Comparison of ENCODE assay signal across 20 cellular contexts in the genomic region with DNA sequence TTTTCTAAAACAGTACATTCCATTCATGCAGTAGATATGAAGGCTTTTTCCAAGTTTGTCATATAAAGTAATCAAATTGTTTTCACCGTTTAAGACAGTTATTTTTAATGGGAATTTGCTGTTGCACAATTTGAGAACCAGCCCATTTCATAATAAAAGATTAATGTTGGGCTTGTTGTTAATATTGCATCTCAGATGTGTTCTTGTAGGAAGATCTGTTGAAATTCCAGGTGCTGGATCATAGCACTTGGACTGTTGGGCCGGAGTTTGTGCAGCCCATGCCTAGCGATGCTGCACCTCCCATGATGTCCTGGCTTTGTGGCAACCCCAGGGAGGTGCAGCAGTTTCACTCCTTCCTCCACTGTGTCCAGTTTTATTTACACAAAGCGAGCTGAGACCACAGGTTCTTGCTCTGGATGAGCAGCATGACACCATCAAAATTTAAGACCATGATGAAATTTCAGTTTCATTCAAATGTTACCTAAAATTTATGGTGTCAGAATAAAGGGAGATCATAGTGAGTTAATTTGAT. TPM values are rescaled to one million over a fixed set of nuclear protein-coding genes. Genes with fewer than 3 reads are reported as not detected.
DNase-seq lines count a peak whose midpoint lies in the region; ATAC-seq and TF ChIP-seq lines count a peak whose summit lies in the region.
"Had no signal": no experiment of that assay in that cellular context is flagged by ENCODE, and none has a peak within 500 bp of the region (broad histone marks: within the 10 kb centered on the region; RNA-seq: fewer than 3 reads in every experiment).

No MANE protein-coding gene starts in this region.

- ATAC-seq in T-helper 17 cell (no peak), gastroesophageal sphincter (peak; percentile 74), left cardiac atrium (no peak), GM18502 (IDR thresholded peaks at IDR 0.05; ENCODE audit: poor library complexity, unreplicated experiment) (no peak)
- ATAC-seq in activated naive CD8-positive, alpha-beta T cell treated with anti-CD3 and anti-CD28 coated beads, Interleukin-2, amount 50 U/mL, for 24 hours, result no peak
- ATAC-seq: mucosa of descending colon; natural killer cell treated with Interleukin-12 subunit alpha and Interleukin-12 subunit beta and Interleukin-15 and Interleukin-18, amount 100 ng/mL, for 72 hours had no signal

- no peak overlapping the region for H3K4me3 ChIP-seq in gastroesophageal sphincter
- H3K4me3 ChIP-seq: GM23248, lung, mucosa of descending colon, Peyer's patch had no signal

- TF ChIP-seq POLR2A in gastroesophageal sphincter (IDR thresholded peaks at IDR 0.05), result no peak

- H3K9me3 Mint-ChIP-seq in activated naive CD8-positive, alpha-beta T cell treated with anti-CD3 and anti-CD28 coated beads, Interleukin-2, amount 50 U/mL, for 24 hours, result no peaks in the 10 kb centered on the region
- H3K9me3 Mint-ChIP-seq: natural killer cell treated with Interleukin-12 subunit alpha and Interleukin-12 subunit beta and Interleukin-15 and Interleukin-18, amount 100 ng/mL, for 72 hours had no signal

- no peaks in the 10 kb centered on the region for H3K27me3 ChIP-seq in gastroesophageal sphincter
- H3K27me3 ChIP-seq: Peyer's patch had no signal

- H3K4me1 Mint-ChIP-seq in T-helper 17 cell, result peaks cover 3% of the 10 kb centered on the region
- peaks cover 16% of the 10 kb centered on the region for H3K4me1 Mint-ChIP-seq in activated naive CD8-positive, alpha-beta T cell treated with anti-CD3 and anti-CD28 coated beads, Interleukin-2, amount 50 U/mL, for 24 hours

- no peak overlapping the region for H3K4me3 Mint-ChIP-seq in T-helper 17 cell
- no peak overlapping the region for H3K4me3 Mint-ChIP-seq in activated naive CD8-positive, alpha-beta T cell treated with anti-CD3 and anti-CD28 coated beads, Interleukin-2, amount 50 U/mL, for 24 hours
- H3K4me3 Mint-ChIP-seq: natural killer cell treated with Interleukin-12 subunit alpha and Interleukin-12 subunit beta and Interleukin-15 and Interleukin-18, amount 100 ng/mL, for 72 hours had no signal

- no peak for TF ChIP-seq CTCF in gastroesophageal sphincter (IDR thresholded peaks at IDR 0.05)

- peaks cover 6% of the 10 kb centered on the region for H3K36me3 Mint-ChIP-seq in T-helper 17 cell (ENCODE audit: low read depth)
- peaks cover 19% of the 10 kb centered on the region for H3K36me3 Mint-ChIP-seq in activated naive CD8-positive, alpha-beta T cell treated with anti-CD3 and anti-CD28 coated beads, Interleukin-2, amount 50 U/mL, for 24 hours (ENCODE audit: low read depth)

- peak overlapping the region in 3 of 4 donors; percentile 5 to 50 (median 32) for H3K27ac ChIP-seq in gastroesophageal sphincter
- H3K27ac ChIP-seq: GM23248, Peyer's patch had no signal

- peaks cover 0 to 24% (median 0%) of the 10 kb centered on the region in 3 donors for H3K4me1 ChIP-seq in gastroesophageal sphincter
- H3K4me1 ChIP-seq: Peyer's patch had no signal

- DNase-seq in T-helper 17 cell (no peak), left cardiac atrium (no peak)
- no peak for DNase-seq in activated naive CD8-positive, alpha-beta T cell treated with anti-CD3 and anti-CD28 coated beads, Interleukin-2, amount 50 U/mL, for 24 hours
- DNase-seq: activated CD4-positive, alpha-beta T cell treated with anti-CD3 and anti-CD28 coated beads for 1 hour; activated effector memory CD4-positive, alpha-beta T cell treated with anti-CD3 and anti-CD28 coated beads, Interleukin-2, amount 50 U/mL, for 16 hours; DMS 273 treated with DMSO at 0.1 percent for 48 hours; GM23248; mucosa of descending colon; NCI-H446; NCI-H748 treated with DMSO at 0.1 percent for 48 hours; Peyer's patch; SHP77; stimulated activated CD4-positive, alpha-beta T cell treated with anti-CD3 and anti-CD28 coated beads, Interleukin-4, amount 100 ng/mL, for 24 hours; substantia nigra; trophoblast cell had no signal

- intact Hi-C loops in left cardiac atrium (cut with DNase I), result no loop called here

- WGBS in gastroesophageal sphincter (ENCODE audit: low coverage in 1 of 2), 2 donors, result 43 to 61% methylated on average over 2 to 3 of the region's 4 CpGs

- H3K9me3 ChIP-seq in T-helper 17 cell (ENCODE audit: control insufficient read depth, low read length, poor library complexity, severe bottlenecking) (no peaks in the 10 kb centered on the region), gastroesophageal sphincter (no peaks in the 10 kb centered on the region)
- H3K9me3 ChIP-seq: mucosa of descending colon, Peyer's patch had no signal

- peaks cover 0 to 100% of the 10 kb centered on the region in 2 donors for H3K36me3 ChIP-seq in gastroesophageal sphincter

- peak overlapping the region; percentile 53 for H3K27ac Mint-ChIP-seq in T-helper 17 cell
- H3K27ac Mint-ChIP-seq in activated naive CD8-positive, alpha-beta T cell treated with anti-CD3 and anti-CD28 coated beads, Interleukin-2, amount 50 U/mL, for 24 hours, result peak overlapping the region; percentile 49
- H3K27ac Mint-ChIP-seq: natural killer cell treated with Interleukin-12 subunit alpha and Interleukin-12 subunit beta and Interleukin-15 and Interleukin-18, amount 100 ng/mL, for 72 hours had no signal

- no peaks in the 10 kb centered on the region for H3K27me3 Mint-ChIP-seq in T-helper 17 cell
- H3K27me3 Mint-ChIP-seq in activated naive CD8-positive, alpha-beta T cell treated with anti-CD3 and anti-CD28 coated beads, Interleukin-2, amount 50 U/mL, for 24 hours, result no peaks in the 10 kb centered on the region
- H3K27me3 Mint-ChIP-seq: natural killer cell treated with Interleukin-12 subunit alpha and Interleukin-12 subunit beta and Interleukin-15 and Interleukin-18, amount 100 ng/mL, for 72 hours had no signal

- TF ChIP-seq EP300 in gastroesophageal sphincter (IDR thresholded peaks at IDR 0.05), result no peak

RNA-seq across cellular contexts. Expression of gene GORASP1, which starts 12.2 kb away (rescaled TPM):
- 10 to 100 TPM; 29.2 to 40.1 TPM for total RNA-seq in T-helper 17 cell
- total RNA-seq in gastroesophageal sphincter, result 10 to 100 TPM; 48.5 to 82.5 (median 76.8) TPM
- total RNA-seq in left cardiac atrium, result 10 to 100 TPM; 39.0 to 49.1 TPM

RNA-seq across cellular contexts. Expression of gene TTC21A, which starts 12.3 kb away (rescaled TPM):
- total RNA-seq in T-helper 17 cell, result 10 to 100 TPM in 1 of 2 donors, 1 to 10 TPM in 1; 3.5 to 12.3 TPM
- total RNA-seq in gastroesophageal sphincter, result 1 to 10 TPM in 3 of 4 donors, under 1 TPM in 1; 0.54 to 8.5 (median 5.0) TPM
- 1 to 10 TPM; 1.8 to 2.5 TPM for total RNA-seq in left cardiac atrium

RNA-seq across cellular contexts. Expression of gene WDR48, which starts 43.4 kb away (rescaled TPM):
- total RNA-seq in T-helper 17 cell (100 to 1,000 TPM; 102 to 107 TPM), gastroesophageal sphincter (10 to 100 TPM; 27.4 to 47.2 (median 38.0) TPM), left cardiac atrium (10 to 100 TPM; 21.4 to 26.7 TPM)

RNA-seq across cellular contexts. Expression of gene SCN11A, which starts 43.5 kb away (rescaled TPM):
- total RNA-seq in T-helper 17 cell, result under 1 TPM in 1 of 2 donors, not detected in 1; 0.05 TPM
- under 1 TPM in 3 of 4 donors, not detected in 1; 0.15 to 0.57 (median 0.27) TPM for total RNA-seq in gastroesophageal sphincter
- not detected for total RNA-seq in left cardiac atrium
- total RNA-seq: GM23248, HT-29 had no signal

RNA-seq across cellular contexts. Expression of gene CSRNP1, which starts 58.2 kb away (rescaled TPM):
- total RNA-seq in T-helper 17 cell, result 100 to 1,000 TPM; 356 to 408 TPM
- 10 to 100 TPM; 30.4 to 59.0 (median 40.8) TPM for total RNA-seq in gastroesophageal sphincter
- total RNA-seq in left cardiac atrium, result 10 to 100 TPM; 20.5 to 41.6 TPM
